ENCODE assay signal across 8 cellular contexts in the genomic region with DNA sequence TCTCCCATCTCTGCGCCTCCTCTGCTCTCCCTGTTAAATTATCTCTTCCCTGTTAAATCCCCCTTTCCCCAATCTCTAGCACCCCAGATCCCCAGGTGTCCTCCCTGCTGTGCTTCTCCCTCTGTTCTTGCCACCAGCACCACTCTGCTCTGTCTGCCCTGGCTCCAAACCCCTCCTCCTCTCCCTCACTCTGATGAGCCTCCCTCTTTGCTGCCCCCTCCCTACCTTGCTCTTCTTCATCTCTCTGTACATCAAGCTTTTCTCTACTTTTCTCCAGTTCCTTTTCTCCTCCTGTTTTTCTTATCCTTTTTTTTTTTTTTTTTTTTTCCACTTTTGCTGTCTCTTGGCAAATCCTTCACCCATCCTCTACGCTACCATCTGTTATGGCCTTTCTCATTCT. TPM values are rescaled to one million over a fixed set of nuclear protein-coding genes. Genes with fewer than 3 reads are reported as not detected.
DNase-seq lines count a peak whose midpoint lies in the region; FAIRE-seq and TF ChIP-seq lines count a peak whose summit lies in the region.
"Not testable (repeated sequence)": the region's sequence is repeated elsewhere in the genome, so short reads cannot be mapped to it uniquely, and the experiment has no call there.

No MANE protein-coding gene starts in this region.

- CTCF ChIA-PET in activated CD4-positive, alpha-beta T cell treated with anti-CD3 and anti-CD28 coated beads, Interleukin-2, amount 10 ng/mL, durations not matched to agents 7 days and 5 days (lab: Charles Lee), result not testable (repeated sequence)

- FAIRE-seq in bronchial epithelial cell (lab: Jason Lieb, UNC), result not testable (repeated sequence)

- not testable (repeated sequence) for H3K79me2 ChIP-seq in ACC112 (ENCODE audit: control insufficient read depth, insufficient read depth, low read length, unreplicated experiment)

- H3K9me3 Mint-ChIP-seq in activated CD4-positive, alpha-beta T cell treated with anti-CD3 and anti-CD28 coated beads, Interleukin-2, amount 10 ng/mL, durations not matched to agents 7 days and 5 days, result peaks cover 34% of the 10 kb centered on the region

- peaks cover 29% of the 10 kb centered on the region for H3K4me1 Mint-ChIP-seq in activated CD4-positive, alpha-beta T cell treated with anti-CD3 and anti-CD28 coated beads, Interleukin-2, amount 10 ng/mL, durations not matched to agents 7 days and 5 days

- H3K27me3 ChIP-seq in ACC112 (ENCODE audit: insufficient read depth, low read length); H7 (ENCODE audit: control insufficient read depth, insufficient read depth, low read length); bronchial epithelial cell (ENCODE audit: control insufficient read depth, insufficient read depth, low read length); cardiac muscle cell; mucosa of rectum (ENCODE audit: control insufficient read depth in 2 of 2, insufficient read depth in 2 of 2, low read length in 2 of 2); skeletal muscle satellite cell (ENCODE audit: control insufficient read depth, insufficient read depth, low read length): not testable (repeated sequence)

- peak overlapping the region; percentile 91 for H3K27ac Mint-ChIP-seq in activated CD4-positive, alpha-beta T cell treated with anti-CD3 and anti-CD28 coated beads, Interleukin-2, amount 10 ng/mL, durations not matched to agents 7 days and 5 days

- H3K4me3 ChIP-seq in ACC112 (ENCODE audit: low read depth, low read length) (peak overlapping the region; percentile 95), H7 (ENCODE audit: insufficient read depth, low read depth, low read length) (peak overlapping the region; percentile 81), bronchial epithelial cell (ENCODE audit: low read depth, low read length) (peak overlapping the region; percentile 96), cardiac muscle cell (peak overlapping the region; percentile 48), mucosa of rectum (ENCODE audit: low read length in 2 of 2) (peak overlapping the region; percentile 85 to 96), skeletal muscle satellite cell (ENCODE audit: low read length) (peak overlapping the region; percentile 83)

- H3K9ac ChIP-seq in mucosa of rectum (ENCODE audit: low read depth in 1 of 2, low read length in 2 of 2), result peak overlapping the region; percentile 97 to 99
- peak overlapping the region; percentile 86 for H3K9ac ChIP-seq in skeletal muscle satellite cell (ENCODE audit: low read depth, low read length)

- H3K4me1 ChIP-seq in ACC112 (ENCODE audit: control insufficient read depth, insufficient read depth, low read length, unreplicated experiment); cardiac muscle cell (ENCODE audit: low read depth); skeletal muscle satellite cell (ENCODE audit: control insufficient read depth, insufficient read depth, low read length): not testable (repeated sequence)
- peaks cover 30 to 44% of the 10 kb centered on the region in 2 donors for H3K4me1 ChIP-seq in mucosa of rectum (ENCODE audit: control insufficient read depth in 2 of 2, insufficient read depth in 2 of 2, low read length in 2 of 2)

- H3K36me3 Mint-ChIP-seq in activated CD4-positive, alpha-beta T cell treated with anti-CD3 and anti-CD28 coated beads, Interleukin-2, amount 10 ng/mL, durations not matched to agents 7 days and 5 days (ENCODE audit: low read depth), result peaks cover 47% of the 10 kb centered on the region

- DNase-seq in H7 (peak; percentile 30), NCI-H82 (lab: John Stamatoyannopoulos, UW) (peak; percentile 32)
- not testable (repeated sequence) for DNase-seq in activated CD4-positive, alpha-beta T cell treated with anti-CD3 and anti-CD28 coated beads, Interleukin-2, amount 10 ng/mL, durations not matched to agents 7 days and 5 days; bronchial epithelial cell (ENCODE audit: low read depth); cardiac muscle cell (ENCODE audit: low read depth in 1 of 2, low spot score in 1 of 2)

- not testable (repeated sequence) for H3K27ac ChIP-seq in ACC112 (ENCODE audit: low read depth, low read length); cardiac muscle cell
- H3K27ac ChIP-seq in mucosa of rectum (ENCODE audit: low read depth in 2 of 2, low read length in 2 of 2), result peak overlapping the region; percentile 92 to 93

- not testable (repeated sequence) for H3K27me3 Mint-ChIP-seq in activated CD4-positive, alpha-beta T cell treated with anti-CD3 and anti-CD28 coated beads, Interleukin-2, amount 10 ng/mL, durations not matched to agents 7 days and 5 days

- H3K9me3 ChIP-seq in cardiac muscle cell (ENCODE audit: low read depth); mucosa of rectum (ENCODE audit: control insufficient read depth in 2 of 2, low read length in 2 of 2); skeletal muscle satellite cell (replicated peaks; ENCODE audit: low read length): not testable (repeated sequence)

- H3K36me3 ChIP-seq in ACC112 (ENCODE audit: insufficient read depth, low read length); H7 (replicated peaks; ENCODE audit: control insufficient read depth, insufficient read depth, low read length); bronchial epithelial cell (ENCODE audit: control insufficient read depth, insufficient read depth, low read length); cardiac muscle cell; mucosa of rectum (ENCODE audit: control insufficient read depth in 2 of 2, insufficient read depth in 2 of 2, low read length in 2 of 2); skeletal muscle satellite cell (ENCODE audit: insufficient read depth, low read length): not testable (repeated sequence)

- POLR2A ChIA-PET in activated CD4-positive, alpha-beta T cell treated with anti-CD3 and anti-CD28 coated beads, Interleukin-2, amount 10 ng/mL, durations not matched to agents 7 days and 5 days (lab: Charles Lee), result interaction anchor here (0.8 kb wide), 1 partner anchor 133 kb away, joined by 10 read pairs; no protein-coding TSS in a partner anchor

- TF ChIP-seq CTCF in bronchial epithelial cell (IDR thresholded peaks at IDR 0.05; ENCODE audit: insufficient read depth, low read length, severe bottlenecking); cardiac muscle cell (IDR thresholded peaks at IDR 0.05; ENCODE audit: low read depth, low read length): not testable (repeated sequence)

- H3K4me3 Mint-ChIP-seq in activated CD4-positive, alpha-beta T cell treated with anti-CD3 and anti-CD28 coated beads, Interleukin-2, amount 10 ng/mL, durations not matched to agents 7 days and 5 days, result peak overlapping the region; percentile 92

- H2AFZ ChIP-seq in ACC112 (ENCODE audit: low read length, unreplicated experiment), result not testable (repeated sequence)

- peak overlapping the region; percentile 81 for H3K4me2 ChIP-seq in skeletal muscle satellite cell (ENCODE audit: low read length)

RNA-seq across cellular contexts. Expression of gene ZNF888, which starts 18.3 kb away (rescaled TPM):
- 4.6 and 5.7 TPM in 2 replicates for total RNA-seq in H7 (2014; rRNA removed; shearing (Covaris generic))
- total RNA-seq in activated CD4-positive, alpha-beta T cell treated with anti-CD3 and anti-CD28 coated beads, Interleukin-2, amount 10 ng/mL, durations not matched to agents 7 days and 5 days, result 1 to 10 TPM; 7.7 to 7.8 TPM
- total RNA-seq in bronchial epithelial cell (9.7 and 13.2 TPM in 2 replicates), cardiac muscle cell (1.1 and 7.3 TPM in 2 replicates)
- 1.1 and 2.0 TPM in 2 replicates for polyA plus RNA-seq in cardiac muscle cell
- total RNA-seq in skeletal muscle satellite cell (2012; rRNA removed), result 3.1 and 3.5 TPM in 2 replicates

RNA-seq across cellular contexts. Expression of gene ZNF816, which starts 21.2 kb away (rescaled TPM):
- total RNA-seq in H7 (2014; rRNA removed; shearing (Covaris generic)), result 14.8 and 22.2 TPM in 2 replicates
- 10 to 100 TPM; 14.0 to 14.5 TPM for total RNA-seq in activated CD4-positive, alpha-beta T cell treated with anti-CD3 and anti-CD28 coated beads, Interleukin-2, amount 10 ng/mL, durations not matched to agents 7 days and 5 days
- total RNA-seq in bronchial epithelial cell (13.3 and 24.0 TPM in 2 replicates), cardiac muscle cell (11.7 TPM in 2 replicates)
- polyA plus RNA-seq in cardiac muscle cell, result 7.0 and 8.6 TPM in 2 replicates
- total RNA-seq in skeletal muscle satellite cell (2012; rRNA removed), result 4.8 and 8.1 TPM in 2 replicates

RNA-seq across cellular contexts. Expression of gene ZNF320, which starts 44.1 kb away (rescaled TPM):
- total RNA-seq in H7 (2014; rRNA removed; shearing (Covaris generic)), result 13.1 and 24.0 TPM in 2 replicates
- total RNA-seq in activated CD4-positive, alpha-beta T cell treated with anti-CD3 and anti-CD28 coated beads, Interleukin-2, amount 10 ng/mL, durations not matched to agents 7 days and 5 days, result 10 to 100 TPM; 10.9 TPM
- total RNA-seq in bronchial epithelial cell, result 12.3 and 23.4 TPM in 2 replicates
- total RNA-seq in cardiac muscle cell, result 55.0 and 56.3 TPM in 2 replicates
- polyA plus RNA-seq in cardiac muscle cell, result 17.8 and 19.7 TPM in 2 replicates
- total RNA-seq in skeletal muscle satellite cell (2012; rRNA removed), result 4.8 and 7.4 TPM in 2 replicates
